Comparison of ENCODE assay signal across 8 cellular contexts in genomic region chr10:70479161-70479531, GRCh38. TPM values are rescaled to one million over a fixed set of nuclear protein-coding genes. Genes with fewer than 3 reads are reported as not detected.
DNase-seq lines count a peak whose midpoint lies in the region; ATAC-seq and TF ChIP-seq lines count a peak whose summit lies in the region.

No MANE protein-coding gene starts in this region.

- H3K27ac ChIP-seq in Peyer's patch (peak overlapping the region; percentile 40 to 75 (median 58)), sigmoid colon (peak overlapping the region; percentile 77 to 90 (median 81))

- no peak overlapping the region for H3K27ac Mint-ChIP-seq in glutamatergic neuron (ENCODE audit: unreplicated experiment)

- no peaks in the 10 kb centered on the region for H3K36me3 Mint-ChIP-seq in glutamatergic neuron (ENCODE audit: unreplicated experiment)

- H3K4me3 ChIP-seq in Peyer's patch (peak overlapping the region; percentile 54 to 77 (median 64)), sigmoid colon (peak overlapping the region; percentile 57 to 81 (median 75))

- H3K36me3 ChIP-seq in Peyer's patch (no peaks in the 10 kb centered on the region), sigmoid colon (no peaks in the 10 kb centered on the region)

- no peak for ATAC-seq in HG02678 (IDR thresholded peaks at IDR 0.05; ENCODE audit: unreplicated experiment)

- H3K27me3 Mint-ChIP-seq in glutamatergic neuron (ENCODE audit: unreplicated experiment), result peaks cover 13% of the 10 kb centered on the region

- H3K4me3 Mint-ChIP-seq in glutamatergic neuron (ENCODE audit: unreplicated experiment), result peak overlapping the region; percentile 80

- DNase-seq in Peyer's patch (no peak), glutamatergic neuron (no peak), sigmoid colon (no peak), NCI-H1048 (lab: John Stamatoyannopoulos, UW) (no peak), HPDE6-E6E7 (ENCODE audit: extremely low spot score) (no peak)
- no peak for DNase-seq in stimulated activated CD4-positive, alpha-beta T cell treated with anti-CD3 and anti-CD28 coated beads, Interleukin-4, amount 100 ng/mL, for 1 hour

- H3K4me1 ChIP-seq in Peyer's patch (peaks cover 0 to 57% (median 27%) of the 10 kb centered on the region in 4 donors), sigmoid colon (peaks cover 0 to 62% (median 58%) of the 10 kb centered on the region in 4 donors)

- no peak for TF ChIP-seq POLR2A in Peyer's patch (IDR thresholded peaks at IDR 0.05)
- peak in 1 of 2 donors; percentile 4 for TF ChIP-seq POLR2A in sigmoid colon (IDR thresholded peaks at IDR 0.05)

- TF ChIP-seq EP300 in sigmoid colon (IDR thresholded peaks at IDR 0.05), result no peak

- H3K9me3 Mint-ChIP-seq in glutamatergic neuron (ENCODE audit: unreplicated experiment), result peaks cover 5% of the 10 kb centered on the region

- WGBS in sigmoid colon, 2 donors, result 41 to 60% methylated on average over 9 of the region's 9 CpGs

- peaks cover 31% of the 10 kb centered on the region for H3K4me1 Mint-ChIP-seq in glutamatergic neuron (ENCODE audit: low read depth, unreplicated experiment)

- H3K27me3 ChIP-seq in Peyer's patch (no peaks in the 10 kb centered on the region), sigmoid colon (no peaks in the 10 kb centered on the region)

- intact Hi-C loops in sigmoid colon (cut with DNase I), result loop anchor here (2.0 kb wide), 1 partner anchor 30 kb away; no protein-coding TSS in a partner anchor

- TF ChIP-seq CTCF in GM12873 (IDR thresholded peaks at IDR 0.05; ENCODE audit: insufficient read depth, low read depth, low read length, missing control alignments) (peak; percentile 40), Peyer's patch (IDR thresholded peaks at IDR 0.05) (no peak), glutamatergic neuron (IDR thresholded peaks at IDR 0.05; ENCODE audit: partially characterized antibody, unreplicated experiment) (no peak), sigmoid colon (IDR thresholded peaks at IDR 0.05) (no peak)

- H3K9me3 ChIP-seq in Peyer's patch, result no peaks in the 10 kb centered on the region
- no peaks in the 10 kb centered on the region for H3K9me3 ChIP-seq in sigmoid colon

RNA-seq across cellular contexts. Expression of gene PALD1, which starts 0.6 kb away (rescaled TPM):
- total RNA-seq in Peyer's patch, result 10 to 100 TPM in 1 of 4 donors, 1 to 10 TPM in 3; 1.2 to 15.7 (median 3.6) TPM
- total RNA-seq in glutamatergic neuron (ENCODE audit: unreplicated experiment), result 15.5 TPM
- total RNA-seq in sigmoid colon, result 10 to 100 TPM; 13.9 to 33.8 (median 18.8) TPM
- polyA plus RNA-seq in sigmoid colon, result 1 to 10 TPM; 1.8 to 6.2 (median 1.8) TPM

RNA-seq across cellular contexts. Expression of gene NODAL, which starts 37.7 kb away (rescaled TPM):
- total RNA-seq in Peyer's patch (not detected), glutamatergic neuron (ENCODE audit: unreplicated experiment) (not detected), sigmoid colon (not detected)
- not detected for polyA plus RNA-seq in sigmoid colon
